In the genomic region with DNA sequence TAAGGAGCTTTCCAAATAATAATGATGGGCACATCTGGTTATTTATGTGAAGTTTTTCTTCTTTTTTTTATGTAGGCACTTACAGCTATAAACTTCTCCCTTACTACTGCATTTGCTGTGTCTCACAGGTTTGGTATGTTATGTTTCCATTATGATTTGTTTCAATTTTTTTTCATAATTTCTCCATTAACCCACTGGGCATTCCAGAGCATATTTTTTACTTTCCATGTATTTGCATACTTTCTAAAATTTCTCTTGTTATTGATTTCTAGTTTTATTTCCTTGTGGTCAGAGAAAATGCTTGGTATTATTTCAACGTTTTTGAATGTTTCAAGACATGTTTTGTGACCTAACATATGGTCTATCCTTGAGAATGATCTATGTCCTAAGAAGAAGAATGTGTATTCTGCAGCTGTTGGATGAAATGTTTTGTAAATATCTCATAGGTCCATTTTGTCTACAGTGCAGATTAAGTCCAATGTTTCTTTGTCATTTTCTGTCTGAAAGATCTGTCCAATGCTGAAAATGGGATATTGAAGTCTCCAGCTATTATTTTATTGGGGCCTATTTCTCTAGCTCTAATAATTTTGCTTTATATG, we compare ENCODE assay signal across 22 cellular contexts.
A peak's percentile ranks its signal among the peaks of the same experiment; 100 is the strongest.
DNase-seq lines count a peak whose midpoint lies in the region; ATAC-seq and FAIRE-seq lines count a peak whose summit lies in the region.
"Had no signal": no experiment of that assay in that cellular context is flagged by ENCODE, and none has a peak within 500 bp of the region (broad histone marks: within the 10 kb centered on the region; RNA-seq: fewer than 3 reads in every experiment).

No MANE protein-coding gene starts in this region.

- ATAC-seq in activated naive CD4-positive, alpha-beta T cell treated with anti-CD3 and anti-CD28 coated beads, Interleukin-2, amount 50 U/mL, for 72 hours, result no peak
- no peak for ATAC-seq in GM19023 (IDR thresholded peaks at IDR 0.05; ENCODE audit: unreplicated experiment)
- ATAC-seq: A549, GM23338, HepG2 had no signal

- no peaks in the 10 kb centered on the region for H3K9me3 Mint-ChIP-seq in activated CD4-positive, alpha-beta T cell treated with anti-CD3 and anti-CD28 coated beads, Interleukin-2, amount 10 ng/mL, durations not matched to agents 24 days and 14 days
- H3K9me3 Mint-ChIP-seq in activated naive CD4-positive, alpha-beta T cell treated with anti-CD3 and anti-CD28 coated beads, Interleukin-2, amount 50 U/mL, for 72 hours, result no peaks in the 10 kb centered on the region

- H3K4me1 Mint-ChIP-seq in activated CD4-positive, alpha-beta T cell treated with anti-CD3 and anti-CD28 coated beads, Interleukin-2, amount 10 ng/mL, durations not matched to agents 24 days and 14 days, result no peaks in the 10 kb centered on the region
- H3K4me1 Mint-ChIP-seq: GM23338 had no signal

- no peak overlapping the region for H3K4me3 Mint-ChIP-seq in activated CD4-positive, alpha-beta T cell treated with anti-CD3 and anti-CD28 coated beads, Interleukin-2, amount 10 ng/mL, durations not matched to agents 24 days and 14 days
- H3K4me3 Mint-ChIP-seq: CD4-positive, alpha-beta T cell; GM23338 had no signal

- intact Hi-C loops in activated CD4-positive, alpha-beta T cell treated with anti-CD3 and anti-CD28 coated beads, Interleukin-2, amount 10 ng/mL, durations not matched to agents 24 days and 14 days (cut with micrococcal nuclease), result no loop called here

- DNase-seq in EL (peak; percentile 71), NCI-H226 (peak; percentile 27), iris pigment epithelial cell (ENCODE audit: low read depth) (peak; percentile 72), NCI-H526 (lab: John Stamatoyannopoulos, UW) (no peak)
- no peak for DNase-seq in activated CD4-positive, alpha-beta T cell treated with anti-CD3 and anti-CD28 coated beads, Interleukin-2, amount 10 ng/mL, durations not matched to agents 24 days and 14 days
- no peak for DNase-seq in activated naive CD4-positive, alpha-beta T cell treated with anti-CD3 and anti-CD28 coated beads, Interleukin-2, amount 50 U/mL, for 72 hours (ENCODE audit: low spot score in 2 of 2)
- DNase-seq: Calu3; CD4-positive, alpha-beta T cell; DMS79; GF-D8; MM.1S; NCI-H1105; NCI-H1694 treated with DMSO at 0.1 percent for 48 hours; NCI-H446; NCI-H748 treated with DMSO at 0.1 percent for 48 hours; PC-9 had no signal

- no peak overlapping the region for H3K27ac Mint-ChIP-seq in activated CD4-positive, alpha-beta T cell treated with anti-CD3 and anti-CD28 coated beads, Interleukin-2, amount 10 ng/mL, durations not matched to agents 24 days and 14 days
- H3K27ac Mint-ChIP-seq in activated naive CD4-positive, alpha-beta T cell treated with anti-CD3 and anti-CD28 coated beads, Interleukin-2, amount 50 U/mL, for 72 hours, result no peak overlapping the region
- H3K27ac Mint-ChIP-seq: CD4-positive, alpha-beta T cell; GM23338 had no signal

- no peaks in the 10 kb centered on the region for H3K36me3 Mint-ChIP-seq in activated CD4-positive, alpha-beta T cell treated with anti-CD3 and anti-CD28 coated beads, Interleukin-2, amount 10 ng/mL, durations not matched to agents 24 days and 14 days (ENCODE audit: low read depth)
- no peaks in the 10 kb centered on the region for H3K36me3 Mint-ChIP-seq in activated naive CD4-positive, alpha-beta T cell treated with anti-CD3 and anti-CD28 coated beads, Interleukin-2, amount 50 U/mL, for 72 hours

- peak; percentile 92 for FAIRE-seq in endometrium (lab: Jason Lieb, UNC)
- FAIRE-seq: A549, GM19239, HepG2 had no signal

- H3K27me3 Mint-ChIP-seq in activated CD4-positive, alpha-beta T cell treated with anti-CD3 and anti-CD28 coated beads, Interleukin-2, amount 10 ng/mL, durations not matched to agents 24 days and 14 days, result no peaks in the 10 kb centered on the region
- H3K27me3 Mint-ChIP-seq: CD4-positive, alpha-beta T cell had no signal

Comparison
In these comparisons a context has a peak if more than half of its experiments do, and no peak if none do; other contexts are left out.
1. DNase-seq: peak in EL (single experiment), NCI-H226 (single experiment) and iris pigment epithelial cell (single experiment); none in activated CD4-positive, alpha-beta T cell treated with anti-CD3 and anti-CD28 coated beads, Interleukin-2, amount 10 ng/mL, durations not matched to agents 24 days and 14 days (single experiment), NCI-H526 (0 of 2) and activated naive CD4-positive, alpha-beta T cell treated with anti-CD3 and anti-CD28 coated beads, Interleukin-2, amount 50 U/mL, for 72 hours (0 of 2).